Comparison of ENCODE assay signal across 8 cellular contexts in the genomic region with DNA sequence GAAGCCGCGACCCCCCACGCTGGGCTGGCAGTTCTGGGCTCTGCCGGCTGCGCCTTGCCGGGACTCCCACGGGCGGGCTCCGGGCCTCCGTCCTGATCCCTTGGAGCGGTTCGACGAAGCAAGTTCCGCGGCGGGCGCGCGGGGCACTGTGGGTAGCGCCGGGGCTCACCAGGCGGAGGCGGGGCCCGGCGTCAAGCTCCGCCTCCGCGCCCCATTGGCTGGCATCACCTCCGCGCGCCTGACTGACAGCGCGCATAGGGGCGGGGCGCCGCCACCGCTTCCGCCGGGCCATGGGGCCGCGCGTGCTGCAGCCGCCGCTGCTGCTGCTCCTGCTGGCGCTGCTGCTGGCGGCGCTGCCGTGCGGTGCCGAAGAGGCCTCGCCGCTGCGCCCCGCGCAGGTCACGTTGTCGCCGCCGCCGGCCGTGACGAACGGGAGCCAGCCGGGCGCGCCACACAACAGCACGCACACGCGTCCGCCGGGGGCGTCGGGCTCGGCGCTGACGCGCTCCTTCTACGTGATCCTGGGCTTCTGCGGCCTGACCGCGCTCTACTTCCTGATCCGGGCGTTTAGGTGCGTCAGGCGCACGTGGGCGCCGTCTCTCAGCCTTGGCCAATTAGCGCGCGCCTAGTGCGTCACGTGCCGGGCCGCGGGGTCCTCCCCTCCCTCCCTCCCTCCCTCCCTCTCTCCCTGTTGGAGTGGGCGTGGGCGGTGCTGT. TPM values are rescaled to one million over a fixed set of nuclear protein-coding genes. Genes with fewer than 3 reads are reported as not detected.
DNase-seq lines count a peak whose midpoint lies in the region; ATAC-seq and TF ChIP-seq lines count a peak whose summit lies in the region.

Gene FAM174C, plus strand, starts transcription at position 271 of the 716 bp plus-strand sequence. Its CDS starts 20 bp downstream, at position 291.

- peak within 1 kb of the TSS; percentile 99 for H4K91ac ChIP-seq in trophoblast cell (ENCODE audit: low read depth, low read length)

- peak within 1 kb of the TSS; percentile 10 for H2BK12ac ChIP-seq in trophoblast cell (ENCODE audit: low read length)

- H3K9me3 ChIP-seq in trophoblast cell (ENCODE audit: insufficient read depth, low read depth, low read length) (no peaks in the 10 kb centered on the region), tibial nerve (no peaks in the 10 kb centered on the region)

- ATAC-seq in HG02763 (IDR thresholded peaks at IDR 0.05; ENCODE audit: unreplicated experiment) (peak; percentile 77), Right ventricle myocardium inferior (peak; percentile 88)

- no peak within 1 kb of the TSS for H3K23ac ChIP-seq in trophoblast cell (ENCODE audit: low read length)

- H3K36me3 ChIP-seq in trophoblast cell (ENCODE audit: control insufficient read depth in 1 of 2, insufficient read depth in 2 of 2, low read length in 2 of 2) (peaks cover 52 to 53% of the 10 kb centered on the region in 2 experiments), tibial nerve (peaks cover 6 to 70% (median 38%) of the 10 kb centered on the region in 3 donors)

- H4K12ac ChIP-seq in trophoblast cell (ENCODE audit: low read depth, low read length): peak within 1 kb of the TSS; percentile 94

- DNase-seq in GM12865 (ENCODE audit: low read depth) (peak; percentile 99), NCI-H1417 treated with DMSO at 0.1 percent for 48 hours (lab: John Stamatoyannopoulos, UW) (peak; percentile 54), SW 1271 (lab: John Stamatoyannopoulos, UW) (peak; percentile 90 to 94), Right ventricle myocardium inferior (ENCODE audit: missing footprints) (peak; percentile 97), trophoblast cell (peak; percentile 97 to 98), tibial nerve (ENCODE audit: low spot score in 2 of 2) (peak; percentile 90 to 95)
- DNase-seq in activated naive CD8-positive, alpha-beta T cell treated with anti-CD3 and anti-CD28 coated beads, Interleukin-2, amount 50 U/mL, for 16 hours (ENCODE audit: low read depth, low spot score): peak; percentile 84

- H3K4ac ChIP-seq in trophoblast cell (ENCODE audit: low read depth, low read length): peak within 1 kb of the TSS; percentile 85

- peak in 1 of 2 donors; percentile 87 for TF ChIP-seq EP300 in tibial nerve (IDR thresholded peaks at IDR 0.05)

- H3K79me2 ChIP-seq in trophoblast cell (ENCODE audit: control insufficient read depth, insufficient read depth, low read length, poor library complexity): peaks cover 12% of the 10 kb centered on the region

- peak within 1 kb of the TSS; percentile 94 for H2AFZ ChIP-seq in trophoblast cell (ENCODE audit: insufficient read depth, low read length, poor library complexity)

- H2BK5ac ChIP-seq in trophoblast cell (ENCODE audit: low read depth, low read length, poor library complexity): peak within 1 kb of the TSS; percentile 96

- H2AK5ac ChIP-seq in trophoblast cell (ENCODE audit: low read length): peak within 1 kb of the TSS; percentile 96

- peak within 1 kb of the TSS; percentile 98 for H4K8ac ChIP-seq in trophoblast cell (ENCODE audit: low read depth, low read length)

- H3K79me1 ChIP-seq in trophoblast cell (ENCODE audit: low read length): peaks cover 12% of the 10 kb centered on the region

- peak within 1 kb of the TSS; percentile 100 for H3K27ac ChIP-seq in trophoblast cell (ENCODE audit: low read depth, low read length)
- peak within 1 kb of the TSS; percentile 89 to 99 (median 95) for H3K27ac ChIP-seq in tibial nerve

- TF ChIP-seq POLR2A in tibial nerve (IDR thresholded peaks at IDR 0.05): peak in 1 of 2 donors; percentile 88

- peak within 1 kb of the TSS; percentile 95 for H3K4me3 ChIP-seq in GM12865 (ENCODE audit: low read depth, low read length)
- peak within 1 kb of the TSS; percentile 96 for H3K4me3 ChIP-seq in trophoblast cell (ENCODE audit: low read depth, low read length)
- H3K4me3 ChIP-seq in tibial nerve: peak within 1 kb of the TSS; percentile 50 to 85 (median 64)

- no peaks in the 10 kb centered on the region for H3K27me3 ChIP-seq in trophoblast cell (ENCODE audit: insufficient read depth, low read length)
- no peaks in the 10 kb centered on the region for H3K27me3 ChIP-seq in tibial nerve

- H3K4me1 ChIP-seq in trophoblast cell (ENCODE audit: control insufficient read depth in 1 of 2, insufficient read depth in 2 of 2, low read length in 2 of 2): peaks cover 17 to 22% of the 10 kb centered on the region in 2 experiments
- H3K4me1 ChIP-seq in tibial nerve: peaks cover 6 to 64% (median 54%) of the 10 kb centered on the region in 4 donors

- peak within 1 kb of the TSS; percentile 98 for H3K9ac ChIP-seq in trophoblast cell (ENCODE audit: low read length)

- peak within 1 kb of the TSS; percentile 97 for H3K18ac ChIP-seq in trophoblast cell (ENCODE audit: low read length)

- H2BK120ac ChIP-seq in trophoblast cell (ENCODE audit: insufficient read depth, low read length, poor library complexity): peak within 1 kb of the TSS; percentile 96

- no CpG with 5 or more reads among the region's 98 CpGs for whole genome bisulfite sequencing in trophoblast cell (ENCODE audit: extremely low coverage, insufficient coverage, insufficient read length)
- WGBS in tibial nerve, 2 donors: 0 to 1% methylated on average over 38 to 51 of the region's 98 CpGs

- TF ChIP-seq CTCF in GM12865 (IDR thresholded peaks at IDR 0.05; ENCODE audit: insufficient read depth, low read depth, low read length, missing control alignments): no peak
- peak in 2 of 5 experiments; percentile 51 to 55 for TF ChIP-seq CTCF in tibial nerve (IDR thresholded peaks at IDR 0.05)

- H3K4me2 ChIP-seq in trophoblast cell (ENCODE audit: low read length): peak within 1 kb of the TSS; percentile 85

- peak within 1 kb of the TSS; percentile 99 for H3K14ac ChIP-seq in trophoblast cell (ENCODE audit: low read length)

- intact Hi-C loops in Right ventricle myocardium inferior (cut with DNase I): loop anchor here (5.0 kb wide), 3 partner anchors 107 to 232 kb away; partner anchors contain the start of genes DAZAP1 and NDUFS7

RNA-seq across cellular contexts. Expression of gene FAM174C, which starts in this region (rescaled TPM):
- total RNA-seq in Right ventricle myocardium inferior (13.1 TPM), tibial nerve (10 to 100 TPM; 25.5 to 80.7 (median 52.0) TPM)
- polyA plus RNA-seq in trophoblast cell (2013): 58.5 and 63.2 TPM in 2 replicates

Comparison
In these comparisons a context has a peak if more than half of its experiments do, and no peak if none do; other contexts are left out.
1. Peak in every context shown above with its lines: DNase-seq, ATAC-seq, H3K4me3 ChIP-seq and H3K27ac ChIP-seq.